ENCODE assay signal across 23 cellular contexts in the genomic region with DNA sequence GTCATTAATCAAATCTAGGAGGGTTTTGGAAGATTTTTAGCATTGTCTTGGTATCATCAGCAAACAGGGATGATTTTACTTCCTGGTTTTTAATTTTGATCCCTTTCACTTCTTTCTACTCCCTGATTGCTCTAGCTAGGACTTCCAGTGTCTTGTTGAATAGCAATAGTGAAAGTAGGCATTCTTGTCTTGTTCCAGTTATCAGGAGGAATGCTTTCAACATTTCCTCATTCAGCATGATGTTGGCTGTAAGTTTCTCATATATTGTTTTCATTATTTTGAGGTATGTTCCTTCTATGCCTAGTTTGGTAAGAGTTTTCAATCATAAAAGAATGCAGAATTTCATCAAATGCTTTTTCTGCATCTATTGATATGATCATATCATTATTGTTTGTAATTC.
A peak's percentile ranks its signal among the peaks of the same experiment; 100 is the strongest.
DNase-seq lines count a peak whose midpoint lies in the region; ATAC-seq and TF ChIP-seq lines count a peak whose summit lies in the region.
"Had no signal": no experiment of that assay in that cellular context is flagged by ENCODE, and none has a peak within 500 bp of the region (broad histone marks: within the 10 kb centered on the region; RNA-seq: fewer than 3 reads in every experiment).

No MANE protein-coding gene starts in this region.

- no peak overlapping the region for H3K4me3 ChIP-seq in GM23248
- no peak overlapping the region for H3K4me3 ChIP-seq in fibroblast of pulmonary artery (replicated peaks; ENCODE audit: low read depth, low read length)
- H3K4me3 ChIP-seq: A549 had no signal

- H3K27me3 Mint-ChIP-seq in activated T-helper 17 cell treated with anti-CD3 and anti-CD28 coated beads, Interleukin-2, amount 50 U/mL, for 72 hours = peaks cover 4% of the 10 kb centered on the region
- peaks cover 0 to 7% of the 10 kb centered on the region in 2 donors for H3K27me3 Mint-ChIP-seq in T-cell
- H3K27me3 Mint-ChIP-seq: CD8-positive, alpha-beta memory T cell had no signal

- no peak for ATAC-seq in activated T-helper 17 cell treated with anti-CD3 and anti-CD28 coated beads, Interleukin-2, amount 50 U/mL, for 72 hours (replicated peaks)
- no peak for ATAC-seq in T-cell (replicated peaks in 1 of 4)
- ATAC-seq: A549, Panc1 had no signal

- no peaks in the 10 kb centered on the region for H3K9me3 ChIP-seq in GM23248 (ENCODE audit: low read depth)
- H3K9me3 ChIP-seq: A549, BE2C had no signal

- no peak for TF ChIP-seq CTCF in fibroblast of pulmonary artery (IDR thresholded peaks at IDR 0.05; ENCODE audit: low read length, missing control alignments)

- no peaks in the 10 kb centered on the region for H3K79me2 ChIP-seq in GM23248 (ENCODE audit: insufficient read depth)

- peaks cover 5% of the 10 kb centered on the region for H3K9me3 Mint-ChIP-seq in activated T-helper 17 cell treated with anti-CD3 and anti-CD28 coated beads, Interleukin-2, amount 50 U/mL, for 72 hours
- peaks cover 0 to 3% (median 3%) of the 10 kb centered on the region in 3 donors for H3K9me3 Mint-ChIP-seq in T-cell

- H3K27ac Mint-ChIP-seq in activated T-helper 17 cell treated with anti-CD3 and anti-CD28 coated beads, Interleukin-2, amount 50 U/mL, for 72 hours = no peak overlapping the region
- no peak overlapping the region for H3K27ac Mint-ChIP-seq in T-cell
- H3K27ac Mint-ChIP-seq: CD14-positive monocyte; CD8-positive, alpha-beta memory T cell had no signal

- no peaks in the 10 kb centered on the region for H3K4me1 Mint-ChIP-seq in activated T-helper 17 cell treated with anti-CD3 and anti-CD28 coated beads, Interleukin-2, amount 50 U/mL, for 72 hours
- H3K4me1 Mint-ChIP-seq in T-cell = no peaks in the 10 kb centered on the region
- H3K4me1 Mint-ChIP-seq: CD14-positive monocyte; CD8-positive, alpha-beta memory T cell had no signal

- CTCF ChIA-PET in T-cell (lab: Charles Lee) = no interaction called here

- H2AFZ ChIP-seq in GM23248 = peak overlapping the region; percentile 18; the same call in 1 of the 2 replicates

- no peak overlapping the region for H3K27ac ChIP-seq in GM23248
- H3K27ac ChIP-seq: A549, HL-60, RWPE1 had no signal

- H3K36me3 ChIP-seq in GM23248 (ENCODE audit: low read depth) = no peaks in the 10 kb centered on the region
- H3K36me3 ChIP-seq: BE2C had no signal

- no peak overlapping the region for H3K9ac ChIP-seq in GM23248

- no peaks in the 10 kb centered on the region for H4K20me1 ChIP-seq in GM23248 (ENCODE audit: insufficient read depth)

- H3K4me1 ChIP-seq in GM23248 (ENCODE audit: insufficient read depth) = peaks cover 18% of the 10 kb centered on the region
- H3K4me1 ChIP-seq: A549 had no signal

- H3K9me2 ChIP-seq in GM23248 (ENCODE audit: insufficient read depth) = no peaks in the 10 kb centered on the region

- POLR2A ChIA-PET in T-cell (lab: Charles Lee) = no interaction called here

- DNase-seq in GM23248 (no peak), amniotic epithelial cell (ENCODE audit: low read depth) (peak; percentile 17), fibroblast of pulmonary artery (ENCODE audit: low read depth) (peak; percentile 69), T-cell (no peak), NCI-H510A (lab: John Stamatoyannopoulos, UW) (no peak)
- DNase-seq in activated naive CD4-positive, alpha-beta T cell treated with Interleukin-2 at 50 U/mL for 16 hours = no peak
- DNase-seq: BE2C; CD8-positive, alpha-beta memory T cell; DMS79 treated with DMSO at 0.1 percent for 48 hours; H7; NCI-H1105; NCI-H146; NCI-H1930; NCI-H2107; NCI-H446 treated with DMSO at 0.1 percent for 48 hours; NCI-H526 treated with DMSO at 0.1 percent for 48 hours; SHP77 had no signal

- H3K27me3 ChIP-seq in GM23248 (replicated peaks; ENCODE audit: insufficient read depth) = no peaks in the 10 kb centered on the region
- H3K27me3 ChIP-seq: BE2C had no signal

- in situ Hi-C loops in GM23248 (cut with MboI) = no loop called here

- no peaks in the 10 kb centered on the region for H3F3A ChIP-seq in GM23248 (ENCODE audit: insufficient read depth)

- H3K4me2 ChIP-seq in GM23248 (ENCODE audit: unreplicated experiment) = no peak overlapping the region
- H3K4me2 ChIP-seq: A549 had no signal

- H3K36me3 Mint-ChIP-seq in activated T-helper 17 cell treated with anti-CD3 and anti-CD28 coated beads, Interleukin-2, amount 50 U/mL, for 72 hours (ENCODE audit: low read depth) = no peaks in the 10 kb centered on the region
- H3K36me3 Mint-ChIP-seq in T-cell = no peaks in the 10 kb centered on the region
- H3K36me3 Mint-ChIP-seq: CD14-positive monocyte; CD8-positive, alpha-beta memory T cell had no signal

- no peak overlapping the region for H3K4me3 Mint-ChIP-seq in activated T-helper 17 cell treated with anti-CD3 and anti-CD28 coated beads, Interleukin-2, amount 50 U/mL, for 72 hours
- no peak overlapping the region for H3K4me3 Mint-ChIP-seq in T-cell
- H3K4me3 Mint-ChIP-seq: CD14-positive monocyte; CD8-positive, alpha-beta memory T cell had no signal

Comparison
In these comparisons a context has a peak if more than half of its experiments do, and no peak if none do; other contexts are left out.
1. DNase-seq: peak in amniotic epithelial cell (single experiment) and fibroblast of pulmonary artery (single experiment); none in GM23248 (single experiment), activated naive CD4-positive, alpha-beta T cell treated with Interleukin-2 at 50 U/mL for 16 hours (single experiment), T-cell (0 of 34) and NCI-H510A (single experiment).